ENCODE assay signal across 1 cellular context in the genomic region with DNA sequence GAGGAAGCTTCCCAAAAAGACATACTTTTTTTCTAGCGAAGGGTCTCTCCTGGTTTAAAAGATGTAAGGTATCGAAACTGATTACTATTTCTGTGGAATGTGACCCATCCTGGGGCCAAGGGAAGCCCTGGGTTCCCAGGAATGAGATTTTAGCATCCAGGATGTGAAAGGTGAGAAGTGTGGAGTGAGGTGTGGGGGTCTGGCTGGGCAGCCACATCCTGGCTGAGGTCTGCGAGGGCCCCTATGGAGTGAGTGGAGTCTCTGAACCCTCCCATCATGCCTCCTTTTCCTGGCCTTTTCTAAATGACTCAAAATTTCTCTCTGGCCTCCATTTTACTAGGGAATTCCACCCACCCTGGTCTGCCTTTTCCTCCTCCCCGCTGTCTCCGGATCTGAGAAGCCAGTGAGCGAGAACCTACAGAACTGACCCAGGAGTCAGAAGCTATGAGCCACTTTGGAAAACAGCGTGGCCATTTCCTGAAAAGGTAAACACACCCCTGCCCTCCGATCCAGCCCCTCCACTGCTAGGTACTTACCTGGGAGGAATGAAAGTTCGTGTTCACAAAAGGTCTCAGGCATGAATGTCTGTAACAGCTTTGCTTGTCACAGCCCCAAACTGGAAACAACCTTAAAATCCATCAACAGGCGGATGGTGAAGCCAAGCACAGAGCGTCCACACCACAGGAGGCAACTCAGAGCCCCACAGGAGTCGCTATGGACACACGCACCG.
TF ChIP-seq lines count a peak whose summit lies in the region.

No MANE protein-coding gene starts in this region.

TF ChIP-seq in SK-N-SH treated with all-trans-retinoic acid at 6 μM for 48 hours, 23 proteins besides CTCF, POLR2A, EP300 and RAD21 (continued from another document):
- TF ChIP-seq POU6F1 (CRISPR knock-in tag; IDR thresholded peaks at IDR 0.05; ENCODE audit: borderline replicate concordance, low read depth) (no peak), TOX (CRISPR knock-in tag; IDR thresholded peaks at IDR 0.05; ENCODE audit: borderline replicate concordance) (no peak)
